21 cellular contexts compared by ENCODE assay signal in genomic region chr13:76471486-76471885, GRCh38.
"Had no signal": no experiment of that assay in that cellular context is flagged by ENCODE, and none has a peak within 500 bp of the region (broad histone marks: within the 10 kb centered on the region; RNA-seq: fewer than 3 reads in every experiment).

No MANE protein-coding gene starts in this region.

- H3K27me3 ChIP-seq: MG63, SJSA1 had no signal

- H3K27ac ChIP-seq: SJSA1, SK-N-MC had no signal

- H3K4me1 ChIP-seq: SJSA1 had no signal

- H3K9me3 ChIP-seq: MG63, SJSA1 had no signal

- DNase-seq: IMR-90, Karpas-422, KG1, MG63, NCI-H1092 treated with DMSO at 0.1 percent for 48 hours, NCI-H1436, NCI-H187, NCI-H2029, NCI-H2081 treated with DMSO at 0.1 percent for 48 hours, NCI-H2171, NCI-H226, NCI-H446, NCI-H510A, NCI-H524 treated with DMSO at 0.1 percent for 48 hours, NCI-H69, NCI-H774, Right ventricle myocardium superior, RPMI8226, SIG-M5 had no signal

- H3K4me3 ChIP-seq: MG63, SJSA1, SK-N-MC had no signal

- H3K36me3 ChIP-seq: MG63, SJSA1 had no signal
